In genomic region chr11:7910389-7910788, GRCh38 we compare ENCODE assay signal across 30 cellular contexts. TPM values are rescaled to one million over a fixed set of nuclear protein-coding genes. Genes with fewer than 3 reads are reported as not detected.
"Had no signal": no experiment of that assay in that cellular context is flagged by ENCODE, and none has a peak within 500 bp of the region (broad histone marks: within the 10 kb centered on the region; RNA-seq: fewer than 3 reads in every experiment).

No MANE protein-coding gene starts in this region.

- DNase-seq: activated CD4-positive, alpha-beta T cell treated with anti-CD3 and anti-CD28 coated beads, Interleukin-2, amount 50 U/mL, for 1 hour; activated CD8-positive, alpha-beta memory T cell treated with anti-CD3 and anti-CD28 coated beads for 24 hours; activated CD8-positive, alpha-beta memory T cell treated with anti-CD3 and anti-CD28 coated beads, Interleukin-2, amount 50 U/mL, for 48 hours; activated gamma-delta T cell; activated T-cell treated with anti-CD3 and anti-CD28 coated beads, Interleukin-2, amount 50 U/mL, for 72 hours; adrenal gland; effector memory CD4-positive, alpha-beta T cell; foreskin melanocyte; head of caudate nucleus; left ventricle myocardium inferior; naive thymus-derived CD4-positive, alpha-beta T cell; ovary; psoas muscle; right cardiac atrium; stimulated activated CD4-positive, alpha-beta T cell treated with anti-CD3 and anti-CD28 coated beads, Interleukin-4, amount 100 ng/mL, for 1 hour; stimulated activated naive CD8-positive, alpha-beta T cell treated with anti-CD3 and anti-CD28 coated beads, Interleukin-15, amount 100 ng/mL, for 72 hours; T1000; transverse colon had no signal

- H3K4me2 ChIP-seq: neural progenitor cell had no signal

- H3K4me1 Mint-ChIP-seq: memory B cell; naive thymus-derived CD4-positive, alpha-beta T cell; stimulated activated naive CD8-positive, alpha-beta T cell treated with anti-CD3 and anti-CD28 coated beads, Interleukin-15, amount 100 ng/mL, for 72 hours had no signal

- H3K27ac Mint-ChIP-seq: activated naive CD4-positive, alpha-beta T cell treated with anti-CD3 and anti-CD28 coated beads, Interleukin-2, amount 50 U/mL, for 72 hours; activated T-cell treated with anti-CD3 and anti-CD28 coated beads, Interleukin-2, amount 50 U/mL, for 72 hours; dendritic cell treated with granulocyte-macrophage colony-stimulating factor and Interleukin-4, amounts not matched to agents 40 ng/mL and 50 ng/mL, for 4 days; memory B cell; naive thymus-derived CD4-positive, alpha-beta T cell; neural progenitor cell; stimulated activated naive CD8-positive, alpha-beta T cell treated with anti-CD3 and anti-CD28 coated beads, Interleukin-15, amount 100 ng/mL, for 72 hours had no signal

- H3K9ac ChIP-seq: neural progenitor cell had no signal

- H3K27ac ChIP-seq: adrenal gland, cardiac muscle cell, epithelial cell of prostate, left ventricle myocardium inferior, neural progenitor cell, ovary, psoas muscle, suprapubic skin, transverse colon had no signal

- H3K36me3 ChIP-seq: adrenal gland, cardiac muscle cell, left ventricle myocardium inferior, neural progenitor cell, ovary, suprapubic skin, transverse colon had no signal

- H3K36me3 Mint-ChIP-seq: activated naive CD4-positive, alpha-beta T cell treated with anti-CD3 and anti-CD28 coated beads, Interleukin-2, amount 50 U/mL, for 72 hours; memory B cell; naive thymus-derived CD4-positive, alpha-beta T cell; neural progenitor cell had no signal

- H3K9me3 ChIP-seq: adrenal gland, left ventricle myocardium inferior, ovary, psoas muscle, suprapubic skin, transverse colon had no signal

- H3K4me1 ChIP-seq: adrenal gland, left ventricle myocardium inferior, psoas muscle had no signal

- H3K27me3 ChIP-seq: adrenal gland, cardiac muscle cell, neural progenitor cell, ovary, suprapubic skin, transverse colon had no signal

- H3K4me3 ChIP-seq: adrenal gland, cardiac muscle cell, left ventricle myocardium inferior, neural progenitor cell, ovary, psoas muscle, suprapubic skin, transverse colon had no signal

- H3K4me3 Mint-ChIP-seq: activated T-cell treated with anti-CD3 and anti-CD28 coated beads, Interleukin-2, amount 50 U/mL, for 72 hours; dendritic cell treated with granulocyte-macrophage colony-stimulating factor and Interleukin-4, amounts not matched to agents 40 ng/mL and 50 ng/mL, for 4 days; memory B cell; naive thymus-derived CD4-positive, alpha-beta T cell; neural progenitor cell; stimulated activated naive CD8-positive, alpha-beta T cell treated with anti-CD3 and anti-CD28 coated beads, Interleukin-15, amount 100 ng/mL, for 72 hours had no signal

- H3K27me3 Mint-ChIP-seq: dendritic cell treated with granulocyte-macrophage colony-stimulating factor and Interleukin-4, amounts not matched to agents 40 ng/mL and 50 ng/mL, for 4 days had no signal

- H3K9me3 Mint-ChIP-seq: activated naive CD4-positive, alpha-beta T cell treated with anti-CD3 and anti-CD28 coated beads, Interleukin-2, amount 50 U/mL, for 72 hours; activated T-cell treated with anti-CD3 and anti-CD28 coated beads, Interleukin-2, amount 50 U/mL, for 72 hours; dendritic cell treated with granulocyte-macrophage colony-stimulating factor and Interleukin-4, amounts not matched to agents 40 ng/mL and 50 ng/mL, for 4 days; memory B cell; naive thymus-derived CD4-positive, alpha-beta T cell; neural progenitor cell; stimulated activated naive CD8-positive, alpha-beta T cell treated with anti-CD3 and anti-CD28 coated beads, Interleukin-15, amount 100 ng/mL, for 72 hours had no signal

- ATAC-seq: activated CD4-positive, CD25-positive, alpha-beta regulatory T cell treated with anti-CD3 and anti-CD28 coated beads, Interleukin-2, amount 50 U/mL, for 24 hours; activated naive CD4-positive, alpha-beta T cell treated with anti-CD3 and anti-CD28 coated beads, Interleukin-2, amount 50 U/mL, for 72 hours; activated T-cell treated with anti-CD3 and anti-CD28 coated beads, Interleukin-2, amount 50 U/mL, for 72 hours; naive thymus-derived CD4-positive, alpha-beta T cell; psoas muscle; right cardiac atrium; stimulated activated naive CD8-positive, alpha-beta T cell treated with anti-CD3 and anti-CD28 coated beads, Interleukin-15, amount 100 ng/mL, for 72 hours had no signal

RNA-seq across cellular contexts. Expression of gene OR10A6, which starts 20.7 kb away (rescaled TPM):
- total RNA-seq: activated naive CD4-positive, alpha-beta T cell treated with anti-CD3 and anti-CD28 coated beads, Interleukin-2, amount 50 U/mL, for 72 hours; activated T-cell treated with anti-CD3 and anti-CD28 coated beads, Interleukin-2, amount 50 U/mL, for 72 hours; adrenal gland; cardiac muscle cell; chondrocyte; kidney epithelial cell; left ventricle myocardium inferior; mucosa of gallbladder; naive thymus-derived CD4-positive, alpha-beta T cell; ovary; psoas muscle; right cardiac atrium; skeletal muscle tissue; transverse colon had no signal
- polyA plus RNA-seq: adrenal gland; cardiac muscle cell; naive thymus-derived CD4-positive, alpha-beta T cell; ovary; psoas muscle; right cardiac atrium had no signal

RNA-seq across cellular contexts. Expression of gene OR10A3, which starts 31.1 kb away (rescaled TPM):
- total RNA-seq: activated naive CD4-positive, alpha-beta T cell treated with anti-CD3 and anti-CD28 coated beads, Interleukin-2, amount 50 U/mL, for 72 hours; activated T-cell treated with anti-CD3 and anti-CD28 coated beads, Interleukin-2, amount 50 U/mL, for 72 hours; adrenal gland; cardiac muscle cell; chondrocyte; kidney epithelial cell; left ventricle myocardium inferior; mucosa of gallbladder; naive thymus-derived CD4-positive, alpha-beta T cell; ovary; psoas muscle; right cardiac atrium; skeletal muscle tissue; suprapubic skin; transverse colon had no signal
- polyA plus RNA-seq: adrenal gland; cardiac muscle cell; naive thymus-derived CD4-positive, alpha-beta T cell; ovary; psoas muscle; right cardiac atrium had no signal

RNA-seq across cellular contexts. Expression of gene NLRP10, which starts 54.9 kb away (rescaled TPM):
- total RNA-seq: activated naive CD4-positive, alpha-beta T cell treated with anti-CD3 and anti-CD28 coated beads, Interleukin-2, amount 50 U/mL, for 72 hours; activated T-cell treated with anti-CD3 and anti-CD28 coated beads, Interleukin-2, amount 50 U/mL, for 72 hours; adrenal gland; cardiac muscle cell; kidney epithelial cell; left ventricle myocardium inferior; mucosa of gallbladder; naive thymus-derived CD4-positive, alpha-beta T cell; ovary; psoas muscle; right cardiac atrium; skeletal muscle tissue; transverse colon had no signal
- polyA plus RNA-seq: adrenal gland; cardiac muscle cell; naive thymus-derived CD4-positive, alpha-beta T cell; ovary; psoas muscle; right cardiac atrium had no signal
